19 cellular contexts compared by ENCODE assay signal in genomic region chr17:74473294-74473693, GRCh38. TPM values are rescaled to one million over a fixed set of nuclear protein-coding genes. Genes with fewer than 3 reads are reported as not detected.
DNase-seq lines count a peak whose midpoint lies in the region; ATAC-seq lines count a peak whose summit lies in the region.
"Had no signal": no experiment of that assay in that cellular context is flagged by ENCODE, and none has a peak within 500 bp of the region (broad histone marks: within the 10 kb centered on the region; RNA-seq: fewer than 3 reads in every experiment).

No MANE protein-coding gene starts in this region.

- peaks cover 13% of the 10 kb centered on the region for H3K9me3 Mint-ChIP-seq in activated CD4-positive, alpha-beta T cell treated with anti-CD3 and anti-CD28 coated beads, Interleukin-2, amount 10 ng/mL, durations not matched to agents 24 days and 14 days
- no peaks in the 10 kb centered on the region for H3K9me3 Mint-ChIP-seq in central memory CD8-positive, alpha-beta T cell
- H3K9me3 Mint-ChIP-seq in natural killer cell treated with Interleukin-12 subunit alpha and Interleukin-12 subunit beta and Interleukin-15 and Interleukin-18, amount 100 ng/mL, for 72 hours = no peaks in the 10 kb centered on the region
- peaks cover 25% of the 10 kb centered on the region for H3K9me3 Mint-ChIP-seq in activated CD8-positive, alpha-beta T cell treated with anti-CD3 and anti-CD28 coated beads, Interleukin-2, amount 10 ng/mL, durations not matched to agents 7 days and 5 days (ENCODE audit: insufficient read depth)

- intact Hi-C loops in activated CD4-positive, alpha-beta T cell treated with anti-CD3 and anti-CD28 coated beads, Interleukin-2, amount 10 ng/mL, durations not matched to agents 24 days and 14 days (cut with micrococcal nuclease) = no loop called here

- H3K4me3 Mint-ChIP-seq in activated CD4-positive, alpha-beta T cell treated with anti-CD3 and anti-CD28 coated beads, Interleukin-2, amount 10 ng/mL, durations not matched to agents 24 days and 14 days = peak overlapping the region; percentile 71
- peak overlapping the region; percentile 69 for H3K4me3 Mint-ChIP-seq in central memory CD8-positive, alpha-beta T cell
- peak overlapping the region; percentile 72 for H3K4me3 Mint-ChIP-seq in natural killer cell treated with Interleukin-12 subunit alpha and Interleukin-12 subunit beta and Interleukin-15 and Interleukin-18, amount 100 ng/mL, for 72 hours
- no peak overlapping the region for H3K4me3 Mint-ChIP-seq in activated CD8-positive, alpha-beta T cell treated with anti-CD3 and anti-CD28 coated beads, Interleukin-2, amount 10 ng/mL, durations not matched to agents 7 days and 5 days

- H3K36me3 ChIP-seq in H7 (replicated peaks; ENCODE audit: control insufficient read depth, insufficient read depth, low read length) = no peaks in the 10 kb centered on the region

- peak overlapping the region; percentile 59 for H3K27ac Mint-ChIP-seq in activated CD4-positive, alpha-beta T cell treated with anti-CD3 and anti-CD28 coated beads, Interleukin-2, amount 10 ng/mL, durations not matched to agents 24 days and 14 days
- H3K27ac Mint-ChIP-seq in central memory CD8-positive, alpha-beta T cell (ENCODE audit: low read depth) = peak overlapping the region; percentile 95
- peak overlapping the region; percentile 84 to 97 for H3K27ac Mint-ChIP-seq in natural killer cell treated with Interleukin-12 subunit alpha and Interleukin-12 subunit beta and Interleukin-15 and Interleukin-18, amount 100 ng/mL, for 72 hours
- no peak overlapping the region for H3K27ac Mint-ChIP-seq in activated CD8-positive, alpha-beta T cell treated with anti-CD3 and anti-CD28 coated beads, Interleukin-2, amount 10 ng/mL, durations not matched to agents 7 days and 5 days

- H3K27me3 ChIP-seq in H7 (ENCODE audit: control insufficient read depth, insufficient read depth, low read length) = no peaks in the 10 kb centered on the region

- H3K4me1 Mint-ChIP-seq in activated CD4-positive, alpha-beta T cell treated with anti-CD3 and anti-CD28 coated beads, Interleukin-2, amount 10 ng/mL, durations not matched to agents 24 days and 14 days = peaks cover 55% of the 10 kb centered on the region
- peaks cover 75% of the 10 kb centered on the region for H3K4me1 Mint-ChIP-seq in central memory CD8-positive, alpha-beta T cell
- H3K4me1 Mint-ChIP-seq in natural killer cell treated with Interleukin-12 subunit alpha and Interleukin-12 subunit beta and Interleukin-15 and Interleukin-18, amount 100 ng/mL, for 72 hours (ENCODE audit: low read depth in 2 of 2) = peaks cover 74 to 75% of the 10 kb centered on the region in 2 donors
- H3K4me1 Mint-ChIP-seq in activated CD8-positive, alpha-beta T cell treated with anti-CD3 and anti-CD28 coated beads, Interleukin-2, amount 10 ng/mL, durations not matched to agents 7 days and 5 days (ENCODE audit: low read depth) = peaks cover 29% of the 10 kb centered on the region

- H3K4me3 ChIP-seq in H7 (ENCODE audit: insufficient read depth, low read depth, low read length) = no peak overlapping the region
- H3K4me3 ChIP-seq: GM23248, K562 had no signal

- CTCF ChIA-PET in activated CD8-positive, alpha-beta T cell treated with anti-CD3 and anti-CD28 coated beads, Interleukin-2, amount 10 ng/mL, durations not matched to agents 7 days and 5 days (lab: Charles Lee) = no interaction called here

- DNase-seq in activated CD4-positive, alpha-beta T cell treated with anti-CD3 and anti-CD28 coated beads, Interleukin-2, amount 10 ng/mL, durations not matched to agents 24 days and 14 days = no peak
- no peak for DNase-seq in activated CD4-positive, alpha-beta T cell treated with anti-CD3 and anti-CD28 coated beads, Interleukin-2, amount 50 U/mL, for 1 hour
- DNase-seq in H7 (peak; percentile 32), NCI-H1930 (lab: John Stamatoyannopoulos, UW) (no peak)
- DNase-seq in central memory CD8-positive, alpha-beta T cell (ENCODE audit: low spot score in 2 of 2) = no peak
- DNase-seq in natural killer cell treated with Interleukin-12 subunit alpha and Interleukin-12 subunit beta and Interleukin-15 and Interleukin-18, amount 100 ng/mL, for 72 hours (ENCODE audit: low spot score) = no peak
- no peak for DNase-seq in stimulated activated CD4-positive, alpha-beta T cell treated with anti-CD3 and anti-CD28 coated beads, Interleukin-4, amount 100 ng/mL, for 4 hours
- no peak for DNase-seq in activated CD8-positive, alpha-beta T cell treated with anti-CD3 and anti-CD28 coated beads, Interleukin-2, amount 10 ng/mL, durations not matched to agents 7 days and 5 days
- DNase-seq: Calu3, DMS79, GF-D8, GM23248, NCI-H1092, NCI-H1694 treated with DMSO at 0.1 percent for 48 hours, NCI-H446, NCI-H82, SHP77 had no signal

- peaks cover 74% of the 10 kb centered on the region for H3K36me3 Mint-ChIP-seq in activated CD4-positive, alpha-beta T cell treated with anti-CD3 and anti-CD28 coated beads, Interleukin-2, amount 10 ng/mL, durations not matched to agents 24 days and 14 days (ENCODE audit: low read depth)
- peaks cover 41% of the 10 kb centered on the region for H3K36me3 Mint-ChIP-seq in central memory CD8-positive, alpha-beta T cell (ENCODE audit: insufficient read depth)
- peaks cover 14% of the 10 kb centered on the region for H3K36me3 Mint-ChIP-seq in natural killer cell treated with Interleukin-12 subunit alpha and Interleukin-12 subunit beta and Interleukin-15 and Interleukin-18, amount 100 ng/mL, for 72 hours
- peaks cover 32% of the 10 kb centered on the region for H3K36me3 Mint-ChIP-seq in activated CD8-positive, alpha-beta T cell treated with anti-CD3 and anti-CD28 coated beads, Interleukin-2, amount 10 ng/mL, durations not matched to agents 7 days and 5 days (ENCODE audit: low read depth)

- no peaks in the 10 kb centered on the region for H3K27me3 Mint-ChIP-seq in activated CD4-positive, alpha-beta T cell treated with anti-CD3 and anti-CD28 coated beads, Interleukin-2, amount 10 ng/mL, durations not matched to agents 24 days and 14 days
- H3K27me3 Mint-ChIP-seq in central memory CD8-positive, alpha-beta T cell = no peaks in the 10 kb centered on the region
- no peaks in the 10 kb centered on the region for H3K27me3 Mint-ChIP-seq in natural killer cell treated with Interleukin-12 subunit alpha and Interleukin-12 subunit beta and Interleukin-15 and Interleukin-18, amount 100 ng/mL, for 72 hours
- peaks cover 9% of the 10 kb centered on the region for H3K27me3 Mint-ChIP-seq in activated CD8-positive, alpha-beta T cell treated with anti-CD3 and anti-CD28 coated beads, Interleukin-2, amount 10 ng/mL, durations not matched to agents 7 days and 5 days (ENCODE audit: low read depth)

- POLR2A ChIA-PET in activated CD8-positive, alpha-beta T cell treated with anti-CD3 and anti-CD28 coated beads, Interleukin-2, amount 10 ng/mL, durations not matched to agents 7 days and 5 days (lab: Charles Lee) = no interaction called here

- ATAC-seq in central memory CD8-positive, alpha-beta T cell (replicated peaks; ENCODE audit: extremely low read depth, poor library complexity, severe bottlenecking) = no peak
- ATAC-seq in natural killer cell treated with Interleukin-12 subunit alpha and Interleukin-12 subunit beta and Interleukin-15 and Interleukin-18, amount 100 ng/mL, for 72 hours = no peak
- no peak for ATAC-seq in activated CD8-positive, alpha-beta T cell treated with anti-CD3 and anti-CD28 coated beads, Interleukin-2, amount 10 ng/mL, durations not matched to agents 7 days and 5 days
- ATAC-seq: K562 had no signal

RNA-seq across cellular contexts. Expression of gene CD300A, which starts 6.9 kb away (rescaled TPM):
- 14.9 and 15.3 TPM in 2 replicates for total RNA-seq in activated CD4-positive, alpha-beta T cell treated with anti-CD3 and anti-CD28 coated beads, Interleukin-2, amount 10 ng/mL, durations not matched to agents 24 days and 14 days
- total RNA-seq in H7 (2014; rRNA removed; shearing (Covaris generic)) = 0.07 and 0.48 TPM in 2 replicates
- 10 to 100 TPM; 17.6 to 43.7 TPM for total RNA-seq in natural killer cell treated with Interleukin-12 subunit alpha and Interleukin-12 subunit beta and Interleukin-15 and Interleukin-18, amount 100 ng/mL, for 72 hours
- total RNA-seq in activated CD8-positive, alpha-beta T cell treated with anti-CD3 and anti-CD28 coated beads, Interleukin-2, amount 10 ng/mL, durations not matched to agents 7 days and 5 days = 1 to 10 TPM; 2.1 to 2.8 TPM
- total RNA-seq: A172, GM23248 had no signal

RNA-seq across cellular contexts. Expression of gene GPRC5C, which starts 41.4 kb away (rescaled TPM):
- 0.42 and 0.54 TPM in 2 replicates for total RNA-seq in activated CD4-positive, alpha-beta T cell treated with anti-CD3 and anti-CD28 coated beads, Interleukin-2, amount 10 ng/mL, durations not matched to agents 24 days and 14 days
- 35.3 and 48.8 TPM in 2 replicates for total RNA-seq in H7 (2014; rRNA removed; shearing (Covaris generic))
- under 1 TPM in 1 of 2 donors, not detected in 1; 0.25 TPM for total RNA-seq in natural killer cell treated with Interleukin-12 subunit alpha and Interleukin-12 subunit beta and Interleukin-15 and Interleukin-18, amount 100 ng/mL, for 72 hours
- total RNA-seq in activated CD8-positive, alpha-beta T cell treated with anti-CD3 and anti-CD28 coated beads, Interleukin-2, amount 10 ng/mL, durations not matched to agents 7 days and 5 days = under 1 TPM in 1 of 2 experiments, not detected in 1; 0.32 TPM

RNA-seq across cellular contexts. Expression of gene CD300LB, which starts 58.0 kb away (rescaled TPM):
- total RNA-seq in activated CD4-positive, alpha-beta T cell treated with anti-CD3 and anti-CD28 coated beads, Interleukin-2, amount 10 ng/mL, durations not matched to agents 24 days and 14 days = not detected in 2 replicates
- not detected in 2 replicates for total RNA-seq in H7 (2014; rRNA removed; shearing (Covaris generic))
- total RNA-seq in natural killer cell treated with Interleukin-12 subunit alpha and Interleukin-12 subunit beta and Interleukin-15 and Interleukin-18, amount 100 ng/mL, for 72 hours = under 1 TPM; 0.17 to 0.39 TPM
- not detected for total RNA-seq in activated CD8-positive, alpha-beta T cell treated with anti-CD3 and anti-CD28 coated beads, Interleukin-2, amount 10 ng/mL, durations not matched to agents 7 days and 5 days
- total RNA-seq: A172, Calu3, GM23248, K562 had no signal

Comparison
In these comparisons a context has a peak if more than half of its experiments do, and no peak if none do; other contexts are left out.
1. RNA of gene GPRC5C, which starts 41.4 kb away (total RNA-seq): 35.3 to 48.8 TPM in H7; 0.42 to 0.54 TPM in activated CD4-positive, alpha-beta T cell treated with anti-CD3 and anti-CD28 coated beads, Interleukin-2, amount 10 ng/mL, durations not matched to agents 24 days and 14 days, 0.32 TPM in activated CD8-positive, alpha-beta T cell treated with anti-CD3 and anti-CD28 coated beads, Interleukin-2, amount 10 ng/mL, durations not matched to agents 7 days and 5 days and 0.25 TPM in natural killer cell treated with Interleukin-12 subunit alpha and Interleukin-12 subunit beta and Interleukin-15 and Interleukin-18, amount 100 ng/mL, for 72 hours; every median in the first group is over 10 times any median in the second.